In genomic region chr13:33285420-33286124, GRCh38 we compare ENCODE assay signal across 8 cellular contexts. TPM values are rescaled to one million over a fixed set of nuclear protein-coding genes. Genes with fewer than 3 reads are reported as not detected.
DNase-seq lines count a peak whose midpoint lies in the region; TF ChIP-seq lines count a peak whose summit lies in the region.

TSS of gene STARD13 (minus strand) at chr13:33285755. CDS start at chr13:33285638, 117 bp downstream.

- H3K27ac Mint-ChIP-seq in activated naive CD4-positive, alpha-beta T cell treated with anti-CD3 and anti-CD28 coated beads, Interleukin-2, amount 50 U/mL, for 24 hours = no peak within 1 kb of the TSS
- H3K27ac Mint-ChIP-seq in activated naive CD8-positive, alpha-beta T cell treated with anti-CD3 and anti-CD28 coated beads for 36 hours = no peak within 1 kb of the TSS
- H3K27ac Mint-ChIP-seq in nephron progenitor cell = peak within 1 kb of the TSS; percentile 15

- CTCF ChIA-PET in HEK293T (lab: Yijun Ruan, JAX) = no interaction called here

- peaks cover 45% of the 10 kb centered on the region for H3K27me3 Mint-ChIP-seq in activated naive CD4-positive, alpha-beta T cell treated with anti-CD3 and anti-CD28 coated beads, Interleukin-2, amount 50 U/mL, for 24 hours
- H3K27me3 Mint-ChIP-seq in activated naive CD8-positive, alpha-beta T cell treated with anti-CD3 and anti-CD28 coated beads for 36 hours = peaks cover 60% of the 10 kb centered on the region
- H3K27me3 Mint-ChIP-seq in nephron progenitor cell (ENCODE audit: low read depth, poor library complexity) = peaks cover 71% of the 10 kb centered on the region

- POLR2A ChIA-PET in HEK293T (lab: Yijun Ruan, JAX) = interaction anchor here (1.1 to 1.9 kb wide), 3 partner anchors 16 to 257 kb away, joined by 3 to 5 read pairs (median 4); no protein-coding TSS in a partner anchor

- H3K4me1 Mint-ChIP-seq in activated naive CD4-positive, alpha-beta T cell treated with anti-CD3 and anti-CD28 coated beads, Interleukin-2, amount 50 U/mL, for 24 hours = peaks cover 17% of the 10 kb centered on the region
- H3K4me1 Mint-ChIP-seq in activated naive CD8-positive, alpha-beta T cell treated with anti-CD3 and anti-CD28 coated beads for 36 hours = peaks cover 16% of the 10 kb centered on the region
- peaks cover 28% of the 10 kb centered on the region for H3K4me1 Mint-ChIP-seq in nephron progenitor cell

- H3K4me3 Mint-ChIP-seq in activated naive CD4-positive, alpha-beta T cell treated with anti-CD3 and anti-CD28 coated beads, Interleukin-2, amount 50 U/mL, for 24 hours = peak within 1 kb of the TSS; percentile 71
- peak within 1 kb of the TSS; percentile 83 for H3K4me3 Mint-ChIP-seq in activated naive CD8-positive, alpha-beta T cell treated with anti-CD3 and anti-CD28 coated beads for 36 hours
- peak within 1 kb of the TSS; percentile 82 for H3K4me3 Mint-ChIP-seq in nephron progenitor cell

- TF ChIP-seq CTCF in nephron progenitor cell (IDR thresholded peaks at IDR 0.05) = no peak

- no peaks in the 10 kb centered on the region for H3K36me3 Mint-ChIP-seq in activated naive CD4-positive, alpha-beta T cell treated with anti-CD3 and anti-CD28 coated beads, Interleukin-2, amount 50 U/mL, for 24 hours
- no peaks in the 10 kb centered on the region for H3K36me3 Mint-ChIP-seq in activated naive CD8-positive, alpha-beta T cell treated with anti-CD3 and anti-CD28 coated beads for 36 hours
- H3K36me3 Mint-ChIP-seq in nephron progenitor cell (ENCODE audit: low read depth) = no peaks in the 10 kb centered on the region

- no peak for DNase-seq in activated naive CD4-positive, alpha-beta T cell treated with anti-CD3 and anti-CD28 coated beads, Interleukin-2, amount 50 U/mL, for 16 hours
- DNase-seq in HEK293T (ENCODE audit: extremely low spot score) = peak; percentile 86
- peak; percentile 68 for DNase-seq in NCI-H1694 treated with DMSO at 0.1 percent for 48 hours (lab: John Stamatoyannopoulos, UW)
- no peak for DNase-seq in activated naive CD8-positive, alpha-beta T cell treated with anti-CD3 and anti-CD28 coated beads for 36 hours
- DNase-seq in glomerular endothelial cell (ENCODE audit: extremely low read depth, low read depth, low spot score) = peak; percentile 93
- peak; percentile 79 for DNase-seq in nephron progenitor cell
- DNase-seq in stimulated activated naive CD4-positive, alpha-beta T cell (lab: John Stamatoyannopoulos, UW) = no peak

- H3K9me3 Mint-ChIP-seq in activated naive CD4-positive, alpha-beta T cell treated with anti-CD3 and anti-CD28 coated beads, Interleukin-2, amount 50 U/mL, for 24 hours = no peaks in the 10 kb centered on the region
- H3K9me3 Mint-ChIP-seq in activated naive CD8-positive, alpha-beta T cell treated with anti-CD3 and anti-CD28 coated beads for 36 hours = no peaks in the 10 kb centered on the region
- H3K9me3 Mint-ChIP-seq in nephron progenitor cell = no peaks in the 10 kb centered on the region

TF ChIP-seq in HEK293T, 16 proteins besides CTCF, POLR2A, EP300 and RAD21:
- TF ChIP-seq L3MBTL2 (conservative IDR thresholded peaks at IDR 0.05) (peak; percentile 62; the same call in 1 of the 2 replicates), ZNF384 (IDR thresholded peaks at IDR 0.05) (no peak)

RNA-seq across cellular contexts. Expression of gene STARD13, which starts in this region (rescaled TPM):
- total RNA-seq in activated naive CD8-positive, alpha-beta T cell treated with anti-CD3 and anti-CD28 coated beads for 36 hours = under 1 TPM in 1 of 2 experiments, not detected in 1; 0.23 TPM
- 20.6 and 28.4 TPM in 2 replicates for total RNA-seq in glomerular endothelial cell

Comparison
In these comparisons a context has a peak if more than half of its experiments do, and no peak if none do; other contexts are left out.
1. RNA of gene STARD13 (total RNA-seq): 20.6 to 28.4 TPM in glomerular endothelial cell; 0.23 TPM in activated naive CD8-positive, alpha-beta T cell treated with anti-CD3 and anti-CD28 coated beads for 36 hours; every median in the first group is over 10 times any median in the second.
2. DNase-seq: peak in HEK293T (single experiment), NCI-H1694 treated with DMSO at 0.1 percent for 48 hours (single experiment), glomerular endothelial cell (single experiment) and nephron progenitor cell (single experiment); none in activated naive CD4-positive, alpha-beta T cell treated with anti-CD3 and anti-CD28 coated beads, Interleukin-2, amount 50 U/mL, for 16 hours (single experiment), activated naive CD8-positive, alpha-beta T cell treated with anti-CD3 and anti-CD28 coated beads for 36 hours (single experiment) and stimulated activated naive CD4-positive, alpha-beta T cell (0 of 6).
3. Peak in every context shown above with its lines, with median percentiles within 50 percentile points of each other: H3K4me3 Mint-ChIP-seq.